1 cellular context compared by ENCODE assay signal in the genomic region with DNA sequence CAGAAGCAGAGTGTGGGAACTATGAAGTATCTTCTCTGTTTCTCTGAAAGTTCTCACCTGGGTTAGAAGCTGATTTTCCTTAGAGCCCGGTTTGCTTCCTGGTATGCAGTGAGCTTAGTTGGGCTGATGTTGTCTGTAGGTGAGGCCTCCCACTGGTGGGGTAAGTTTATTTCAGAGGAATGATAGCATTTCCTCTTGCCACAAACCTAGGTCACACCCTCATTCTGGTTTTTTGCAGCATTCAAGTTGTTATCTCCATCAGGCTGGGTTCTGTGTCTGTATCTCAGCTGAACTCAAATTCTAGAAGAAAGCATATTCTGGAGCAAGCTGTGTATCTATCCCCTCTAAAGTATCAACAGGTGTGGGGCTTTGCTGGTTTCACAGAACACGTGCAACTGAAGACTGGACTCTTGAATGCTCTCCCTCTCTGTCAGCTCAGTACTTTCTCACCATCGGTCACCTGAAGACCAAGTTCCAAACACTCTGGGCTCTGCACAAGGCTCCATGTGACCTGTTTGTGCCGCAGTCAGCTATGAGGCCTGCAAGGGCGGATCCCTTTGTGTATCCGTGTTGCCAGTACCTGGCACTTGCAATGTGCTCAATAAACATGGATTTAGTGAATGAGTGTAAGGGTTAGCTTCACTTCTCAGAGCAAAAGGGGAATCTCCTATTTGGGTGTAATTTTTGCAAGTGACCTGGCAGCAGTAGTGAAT.
TF ChIP-seq lines count a peak whose summit lies in the region.

No MANE protein-coding gene starts in this region.

TF ChIP-seq in HCT116, 20 proteins besides CTCF, POLR2A, EP300 and RAD21:
- TF ChIP-seq JUND (IDR thresholded peaks at IDR 0.05), result no peak
- TF ChIP-seq ZFX (IDR thresholded peaks at IDR 0.05), result peak; percentile 15; the same call in 1 of the 2 replicates
- no peak for TF ChIP-seq ELF1 (IDR thresholded peaks at IDR 0.05; ENCODE audit: borderline replicate concordance, low read depth)
- TF ChIP-seq EZH2phosphoT487 (IDR thresholded peaks at IDR 0.05; ENCODE audit: borderline replicate concordance), result no peak
